8 cellular contexts compared by ENCODE assay signal in genomic region chr22:20903093-20903492, GRCh38.
"Had no signal": no experiment of that assay in that cellular context is flagged by ENCODE, and none has a peak within 500 bp of the region (broad histone marks: within the 10 kb centered on the region; RNA-seq: fewer than 3 reads in every experiment).

No MANE protein-coding gene starts in this region.

- H3K4me1 Mint-ChIP-seq: GM23338, H9, IgD-negative memory B cell had no signal

- H3K27ac Mint-ChIP-seq: GM23338, H9, IgD-negative memory B cell had no signal

- H3K4me3 Mint-ChIP-seq: GM23338, H9, IgD-negative memory B cell had no signal

- H3K36me3 Mint-ChIP-seq: IgD-negative memory B cell had no signal

- H3K4me2 ChIP-seq: GM23338 had no signal

- FAIRE-seq: H1, H54, HTR-8/SVneo had no signal

- H3K27me3 Mint-ChIP-seq: IgD-negative memory B cell had no signal

- DNase-seq: H9, HCEC 1CT, KG1 had no signal

- H3K4me3 ChIP-seq: GM23338 had no signal

- H3K9me3 Mint-ChIP-seq: GM23338, H9, IgD-negative memory B cell had no signal

- ATAC-seq: GM23338 had no signal

- H2AFZ ChIP-seq: GM23338 had no signal
